8 cellular contexts compared by ENCODE assay signal in genomic region chr12:101773560-101774206, GRCh38. TPM values are rescaled to one million over a fixed set of nuclear protein-coding genes. Genes with fewer than 3 reads are reported as not detected.
DNase-seq lines count a peak whose midpoint lies in the region; ATAC-seq, FAIRE-seq and TF ChIP-seq lines count a peak whose summit lies in the region.

No MANE protein-coding gene starts in this region.

- peak; percentile 96 for FAIRE-seq in G401.6 (lab: Jason Lieb, UNC)

- H3K36me3 ChIP-seq in SU-DHL-6 (ENCODE audit: low read length) = no peaks in the 10 kb centered on the region

- peak overlapping the region; percentile 42 for H3K4me2 ChIP-seq in SU-DHL-6 (ENCODE audit: low read depth, low read length, poor library complexity, severe bottlenecking)

- H3K27ac ChIP-seq in SU-DHL-6 (ENCODE audit: low read depth, low read length) = peak overlapping the region; percentile 80

- H3F3A ChIP-seq in SU-DHL-6 (ENCODE audit: insufficient read depth) = peaks cover 19% of the 10 kb centered on the region

- intact Hi-C loops in left cardiac atrium (cut with DNase I) = loop anchor here (2.0 to 5.0 kb wide), 3 partner anchors 57 to 67 kb away; partner anchors contain the start of gene GNPTAB (in 2 of the 2)

- no peaks in the 10 kb centered on the region for H4K20me1 ChIP-seq in SU-DHL-6 (ENCODE audit: low read depth, low read length)

- peak; percentile 68 for DNase-seq in HCEC 1CT
- peak; percentile 15 for DNase-seq in NCI-H1092 (lab: John Stamatoyannopoulos, UW)
- peak; percentile 14 for DNase-seq in activated naive CD8-positive, alpha-beta T cell treated with anti-CD3 and anti-CD28 coated beads, Interleukin-2, amount 50 U/mL, for 16 hours (ENCODE audit: low read depth, low spot score)
- DNase-seq in left cardiac atrium = peak; percentile 49
- DNase-seq in renal cortical epithelial cell (ENCODE audit: low read depth) = peak; percentile 54

- no peak overlapping the region for H2AFZ ChIP-seq in SU-DHL-6 (ENCODE audit: low read depth, low read length, severe bottlenecking)

- H3K9me2 ChIP-seq in SU-DHL-6 (replicated peaks; ENCODE audit: insufficient read depth, low read length) = no peaks in the 10 kb centered on the region

- TF ChIP-seq CTCF in SU-DHL-6 (IDR thresholded peaks at IDR 0.05; ENCODE audit: insufficient read depth, low read length, poor library complexity, severe bottlenecking) = peak; percentile 83

- no peak overlapping the region for H3K4me3 ChIP-seq in SU-DHL-6 (ENCODE audit: insufficient read depth, low read length, poor library complexity, severe bottlenecking)

- no peaks in the 10 kb centered on the region for H3K27me3 ChIP-seq in SU-DHL-6 (ENCODE audit: low read length)

- H3K79me2 ChIP-seq in SU-DHL-6 (ENCODE audit: insufficient read depth, low read length) = no peaks in the 10 kb centered on the region

- ATAC-seq in left cardiac atrium = peak; percentile 79 to 81
- ATAC-seq in GM19328 (IDR thresholded peaks at IDR 0.05; ENCODE audit: unreplicated experiment) = no peak

- no peaks in the 10 kb centered on the region for H3K9me3 ChIP-seq in SU-DHL-6 (ENCODE audit: insufficient read depth, low read length)

- no peak overlapping the region for H3K9ac ChIP-seq in SU-DHL-6 (ENCODE audit: low read length)

RNA-seq across cellular contexts. Expression of gene SYCP3, which starts 34.4 kb away (rescaled TPM):
- total RNA-seq in left cardiac atrium (not detected), renal cortical epithelial cell (0.15 TPM in 1 of 2 replicates, not detected in the other)

RNA-seq across cellular contexts. Expression of gene GNPTAB, which starts 57.1 kb away (rescaled TPM):
- total RNA-seq in left cardiac atrium (10 to 100 TPM; 41.1 to 45.1 TPM), renal cortical epithelial cell (41.5 and 74.2 TPM in 2 replicates)

Comparison
In these comparisons a context has a peak if more than half of its experiments do, and no peak if none do; other contexts are left out.
1. DNase-seq: peak in every context shown above with its lines; median percentile 68 in HCEC 1CT; 54 in renal cortical epithelial cell; 49 in left cardiac atrium; 15 in NCI-H1092; 14 in activated naive CD8-positive, alpha-beta T cell treated with anti-CD3 and anti-CD28 coated beads, Interleukin-2, amount 50 U/mL, for 16 hours.